Comparison of ENCODE assay signal across 20 cellular contexts in genomic region chr12:40215977-40216376, GRCh38. TPM values are rescaled to one million over a fixed set of nuclear protein-coding genes. Genes with fewer than 3 reads are reported as not detected.
DNase-seq lines count a peak whose midpoint lies in the region; ATAC-seq and TF ChIP-seq lines count a peak whose summit lies in the region.
"Had no signal": no experiment of that assay in that cellular context is flagged by ENCODE, and none has a peak within 500 bp of the region (broad histone marks: within the 10 kb centered on the region; RNA-seq: fewer than 3 reads in every experiment).

No MANE protein-coding gene starts in this region.

- H2BK120ac ChIP-seq in IMR-90 (ENCODE audit: low read depth, low read length): no peak overlapping the region

- no peaks in the 10 kb centered on the region for H3K4me1 ChIP-seq in IMR-90 (ENCODE audit: control insufficient read depth, insufficient read depth, low read length)
- no peaks in the 10 kb centered on the region for H3K4me1 ChIP-seq in RWPE2 (ENCODE audit: insufficient read depth, poor library complexity, severe bottlenecking)
- H3K4me1 ChIP-seq in upper lobe of left lung: peaks cover 3 to 21% (median 7%) of the 10 kb centered on the region in 4 donors
- H3K4me1 ChIP-seq: prostate gland had no signal

- no peak overlapping the region for H3K4me3 Mint-ChIP-seq in activated T-helper 1 cell treated with anti-CD3 and anti-CD28 coated beads, Interleukin-12 subunit alpha, Interleukin-12 subunit beta, Interleukin-2, Interleukin-4 antibody, amounts not matched to agents 30 ng/mL and 10 ng/mL and 1 ng/mL, durations not matched to agents 14 hours and 24 hours and 36 hours
- H3K4me3 Mint-ChIP-seq: T-helper 17 cell had no signal

- TF ChIP-seq EP300 in upper lobe of left lung (IDR thresholded peaks at IDR 0.05): no peak

- H4K20me1 ChIP-seq in IMR-90 (ENCODE audit: insufficient read depth, low read length): no peaks in the 10 kb centered on the region

- H3K4me1 Mint-ChIP-seq in activated T-helper 1 cell treated with anti-CD3 and anti-CD28 coated beads, Interleukin-12 subunit alpha, Interleukin-12 subunit beta, Interleukin-2, Interleukin-4 antibody, amounts not matched to agents 30 ng/mL and 10 ng/mL and 1 ng/mL, durations not matched to agents 14 hours and 24 hours and 36 hours (ENCODE audit: low read depth): no peaks in the 10 kb centered on the region
- H3K4me1 Mint-ChIP-seq: T-helper 17 cell had no signal

- H3K36me3 Mint-ChIP-seq in activated T-helper 1 cell treated with anti-CD3 and anti-CD28 coated beads, Interleukin-12 subunit alpha, Interleukin-12 subunit beta, Interleukin-2, Interleukin-4 antibody, amounts not matched to agents 30 ng/mL and 10 ng/mL and 1 ng/mL, durations not matched to agents 14 hours and 24 hours and 36 hours (ENCODE audit: low read depth): no peaks in the 10 kb centered on the region

- WGBS in IMR-90 (ENCODE audit: extremely low coverage in 2 of 2, insufficient read length in 1 of 2), 2 experiments: no CpG with 5 or more reads among the region's 2 CpGs
- WGBS in upper lobe of left lung, 2 donors: 83% methylated on average over 2 of the region's 2 CpGs

- POLR2A ChIA-PET in IMR-90 (lab: Charles Lee; ENCODE audit: unreplicated experiment): no interaction called here

- no peak overlapping the region for H3K4ac ChIP-seq in IMR-90 (ENCODE audit: low read depth, low read length)

- TF ChIP-seq POLR2A in IMR-90 (IDR thresholded peaks at IDR 0.05; ENCODE audit: low read depth, low read length) (no peak), upper lobe of left lung (IDR thresholded peaks at IDR 0.05) (no peak)

- H3K9me1 ChIP-seq in IMR-90 (ENCODE audit: insufficient read depth, low read length): no peaks in the 10 kb centered on the region

- CTCF ChIA-PET in IMR-90 (lab: Yijun Ruan, JAX): no interaction called here

- no peak overlapping the region for H2AFZ ChIP-seq in IMR-90 (replicated peaks; ENCODE audit: low read length, poor library complexity)

- H3K4me3 ChIP-seq in IMR-90 (ENCODE audit: insufficient read depth, low read depth, low read length) (no peak overlapping the region), RWPE2 (ENCODE audit: severe bottlenecking) (no peak overlapping the region), fibroblast of villous mesenchyme (ENCODE audit: low read depth, low read length) (no peak overlapping the region), upper lobe of left lung (no peak overlapping the region)
- H3K4me3 ChIP-seq: prostate gland, thyroid gland had no signal

- peaks cover 6% of the 10 kb centered on the region for H3K9me3 Mint-ChIP-seq in activated T-helper 1 cell treated with anti-CD3 and anti-CD28 coated beads, Interleukin-12 subunit alpha, Interleukin-12 subunit beta, Interleukin-2, Interleukin-4 antibody, amounts not matched to agents 30 ng/mL and 10 ng/mL and 1 ng/mL, durations not matched to agents 14 hours and 24 hours and 36 hours

- no peak overlapping the region for H3K18ac ChIP-seq in IMR-90 (ENCODE audit: low read depth, low read length)

- no peaks in the 10 kb centered on the region for H3K9me3 ChIP-seq in IMR-90 (ENCODE audit: control insufficient read depth, insufficient read depth, low read length)
- no peaks in the 10 kb centered on the region for H3K9me3 ChIP-seq in RWPE2 (ENCODE audit: severe bottlenecking)
- no peaks in the 10 kb centered on the region for H3K9me3 ChIP-seq in upper lobe of left lung
- H3K9me3 ChIP-seq: prostate gland, thyroid gland had no signal

- H3K27ac ChIP-seq in IMR-90 (ENCODE audit: insufficient read depth, low read length): no peak overlapping the region
- H3K27ac ChIP-seq in RWPE2 (ENCODE audit: poor library complexity, severe bottlenecking): no peak overlapping the region
- H3K27ac ChIP-seq in upper lobe of left lung: peak overlapping the region in 3 of 4 donors; percentile 58 to 79 (median 62)
- H3K27ac ChIP-seq: prostate gland, thyroid gland had no signal

- no peaks in the 10 kb centered on the region for H3K27me3 ChIP-seq in IMR-90 (ENCODE audit: control insufficient read depth, insufficient read depth, low read length)
- no peaks in the 10 kb centered on the region for H3K27me3 ChIP-seq in RWPE2 (ENCODE audit: insufficient read depth, poor library complexity, severe bottlenecking)
- no peaks in the 10 kb centered on the region for H3K27me3 ChIP-seq in upper lobe of left lung
- H3K27me3 ChIP-seq: thyroid gland had no signal

- no peak for TF ChIP-seq RAD21 in IMR-90 (IDR thresholded peaks at IDR 0.05; ENCODE audit: low read length)

- H3K14ac ChIP-seq in IMR-90 (replicated peaks; ENCODE audit: low read depth, low read length): no peak overlapping the region

- no peak overlapping the region for H4K5ac ChIP-seq in IMR-90 (ENCODE audit: low read depth, low read length)

- no peak for TF ChIP-seq CTCF in IMR-90 (conservative IDR thresholded peaks at IDR 0.05; ENCODE audit: low read depth, low read length)
- TF ChIP-seq CTCF in RWPE2 (IDR thresholded peaks at IDR 0.05; ENCODE audit: poor library complexity, severe bottlenecking): no peak
- no peak for TF ChIP-seq CTCF in fibroblast of villous mesenchyme (IDR thresholded peaks at IDR 0.05; ENCODE audit: insufficient read depth, low read depth, low read length)
- TF ChIP-seq CTCF in upper lobe of left lung (IDR thresholded peaks at IDR 0.05): no peak

- H2BK20ac ChIP-seq in IMR-90 (ENCODE audit: low read depth, low read length): no peak overlapping the region

- no peak overlapping the region for H4K91ac ChIP-seq in IMR-90 (ENCODE audit: insufficient read depth, low read depth, low read length)

- H3K23ac ChIP-seq in IMR-90 (ENCODE audit: low read depth, low read length): no peak overlapping the region

- H2AK9ac ChIP-seq in IMR-90 (replicated peaks; ENCODE audit: low read depth, low read length, poor library complexity): no peak overlapping the region

- no peak overlapping the region for H3K27ac Mint-ChIP-seq in activated T-helper 1 cell treated with anti-CD3 and anti-CD28 coated beads, Interleukin-12 subunit alpha, Interleukin-12 subunit beta, Interleukin-2, Interleukin-4 antibody, amounts not matched to agents 30 ng/mL and 10 ng/mL and 1 ng/mL, durations not matched to agents 14 hours and 24 hours and 36 hours
- H3K27ac Mint-ChIP-seq: T-helper 17 cell had no signal

- no peak overlapping the region for H2BK15ac ChIP-seq in IMR-90 (ENCODE audit: low read depth, low read length)

- no peak overlapping the region for H2AK5ac ChIP-seq in IMR-90 (ENCODE audit: low read depth, low read length)

- in situ Hi-C loops in IMR-90 (cut with MboI; ENCODE audit: low sequenced_read_pairs): no loop called here

- no peak overlapping the region for H3K56ac ChIP-seq in IMR-90 (ENCODE audit: extremely low read depth, insufficient read depth, low read length)

- no peaks in the 10 kb centered on the region for H3K79me1 ChIP-seq in IMR-90 (ENCODE audit: low read depth in 1 of 2, low read length in 2 of 2)

- H2BK5ac ChIP-seq in IMR-90 (ENCODE audit: low read depth, low read length, poor library complexity, severe bottlenecking): no peak overlapping the region

- intact Hi-C loops in IMR-90 (cut with micrococcal nuclease): no loop called here
- intact Hi-C loops in activated T-helper 1 cell treated with anti-CD3 and anti-CD28 coated beads, Interleukin-12 subunit alpha, Interleukin-12 subunit beta, Interleukin-2, Interleukin-4 antibody, amounts not matched to agents 30 ng/mL and 10 ng/mL and 1 ng/mL, durations not matched to agents 14 hours and 24 hours and 36 hours (cut with micrococcal nuclease): no loop called here

- BruUV-seq in IMR-90 (replicated peaks; lab: Mats Ljungman, UMichigan): no TSS peak

- no peak for ATAC-seq in IMR-90 (ENCODE audit: low read depth)
- ATAC-seq in RWPE2 (ENCODE audit: low read depth): peak; percentile 70; the same call in 2 of the 3 replicates
- ATAC-seq in upper lobe of left lung (ENCODE audit: low FRiP score in 2 of 2): no peak
- no peak for ATAC-seq in HG02852 (IDR thresholded peaks at IDR 0.05; ENCODE audit: unreplicated experiment)
- ATAC-seq: HepG2, T-helper 17 cell had no signal

- no peak overlapping the region for H4K8ac ChIP-seq in IMR-90 (ENCODE audit: low read depth in 2 of 2, low read length in 2 of 2)

- H3K4me2 ChIP-seq in IMR-90 (ENCODE audit: low read depth, low read length): no peak overlapping the region

- H3K36me3 ChIP-seq in IMR-90 (ENCODE audit: control insufficient read depth, insufficient read depth, low read length): no peaks in the 10 kb centered on the region
- no peaks in the 10 kb centered on the region for H3K36me3 ChIP-seq in RWPE2 (ENCODE audit: low read depth)
- H3K36me3 ChIP-seq in upper lobe of left lung: no peaks in the 10 kb centered on the region
- H3K36me3 ChIP-seq: prostate gland, thyroid gland had no signal

- DNase-seq in IMR-90: peak; percentile 6
- DNase-seq in RWPE2 (ENCODE audit: low spot score): no peak
- DNase-seq in fibroblast of villous mesenchyme (ENCODE audit: low read depth): peak; percentile 52
- no peak for DNase-seq in upper lobe of left lung
- no peak for DNase-seq in activated T-helper 1 cell treated with anti-CD3 and anti-CD28 coated beads, Interleukin-12 subunit alpha, Interleukin-12 subunit beta, Interleukin-2, Interleukin-4 antibody, amounts not matched to agents 30 ng/mL and 10 ng/mL and 1 ng/mL, durations not matched to agents 14 hours and 24 hours and 36 hours (ENCODE audit: low spot score)
- DNase-seq in GM19240 (ENCODE audit: insufficient read length, low spot score): no peak
- DNase-seq: activated CD4-positive, alpha-beta T cell treated with anti-CD3 and anti-CD28 coated beads, Interleukin-2, amount 50 U/mL, for 4 hours; amniotic stem cell; COR-L47; DND-41; erythroblast; glutamatergic neuron; NCI-H1436 treated with DMSO at 0.1 percent for 48 hours; stimulated activated CD4-positive, alpha-beta T cell treated with anti-CD3 and anti-CD28 coated beads, Interleukin-2, amount 100 ng/mL, for 24 hours; stimulated activated naive CD4-positive, alpha-beta T cell treated with Interleukin-2 at 50 U/mL for 16 hours; T-helper 17 cell; thyroid gland had no signal

- dilution Hi-C loops in IMR-90 (cut with HindIII; ENCODE audit: low sequenced_read_pairs, unreplicated experiment): no loop called here

- peaks cover 3% of the 10 kb centered on the region for H3K27me3 Mint-ChIP-seq in activated T-helper 1 cell treated with anti-CD3 and anti-CD28 coated beads, Interleukin-12 subunit alpha, Interleukin-12 subunit beta, Interleukin-2, Interleukin-4 antibody, amounts not matched to agents 30 ng/mL and 10 ng/mL and 1 ng/mL, durations not matched to agents 14 hours and 24 hours and 36 hours (ENCODE audit: insufficient read depth)
- H3K27me3 Mint-ChIP-seq: T-helper 17 cell had no signal

- no peak overlapping the region for H3K9ac ChIP-seq in IMR-90 (ENCODE audit: low read depth, low read length)

RNA-seq across cellular contexts. Expression of gene LRRK2, which starts 8.8 kb away (rescaled TPM):
- total RNA-seq in IMR-90 (2012; rRNA removed): 0.54 and 1.1 TPM in 2 replicates
- polyA plus RNA-seq in IMR-90 (2012; rRNA removed): 0.17 and 0.36 TPM in 2 replicates
- 0.04 and 0.05 TPM in 2 replicates for polyA plus RNA-seq in IMR-90 (2012; cell fraction: cytosol; rRNA removed)
- 0.05 and 0.73 TPM in 2 replicates for polyA plus RNA-seq in IMR-90 (2012; cell fraction: nucleus; rRNA removed; ENCODE audit: low replicate concordance)
- total RNA-seq in fibroblast of villous mesenchyme: 1.3 and 1.6 TPM in 2 replicates
- total RNA-seq in upper lobe of left lung: 100 to 1,000 TPM; 232 to 719 (median 390) TPM
- not detected in 2 replicates for total RNA-seq in activated T-helper 1 cell treated with anti-CD3 and anti-CD28 coated beads, Interleukin-12 subunit alpha, Interleukin-12 subunit beta, Interleukin-2, Interleukin-4 antibody, amounts not matched to agents 30 ng/mL and 10 ng/mL and 1 ng/mL, durations not matched to agents 14 hours and 24 hours and 36 hours
- total RNA-seq: HepG2 had no signal
- polyA plus RNA-seq: HepG2 had no signal

Comparison
In these comparisons a context has a peak if more than half of its experiments do, and no peak if none do; other contexts are left out.
1. DNase-seq: peak in IMR-90 (single experiment) and fibroblast of villous mesenchyme (single experiment); none in RWPE2 (single experiment), upper lobe of left lung (0 of 2), activated T-helper 1 cell treated with anti-CD3 and anti-CD28 coated beads, Interleukin-12 subunit alpha, Interleukin-12 subunit beta, Interleukin-2, Interleukin-4 antibody, amounts not matched to agents 30 ng/mL and 10 ng/mL and 1 ng/mL, durations not matched to agents 14 hours and 24 hours and 36 hours (single experiment) and GM19240 (single experiment).
2. H3K27ac ChIP-seq: peak in upper lobe of left lung (3 of 4); none in IMR-90 (single experiment) and RWPE2 (single experiment).
3. RNA of gene LRRK2, which starts 8.8 kb away (total RNA-seq): 232 to 719 TPM in upper lobe of left lung; 1.3 to 1.6 TPM in fibroblast of villous mesenchyme, 0.54 to 1.1 TPM in IMR-90 and not detected in activated T-helper 1 cell treated with anti-CD3 and anti-CD28 coated beads, Interleukin-12 subunit alpha, Interleukin-12 subunit beta, Interleukin-2, Interleukin-4 antibody, amounts not matched to agents 30 ng/mL and 10 ng/mL and 1 ng/mL, durations not matched to agents 14 hours and 24 hours and 36 hours; every median in the first group is over 10 times any median in the second.